In genomic region chr4:62191446-62191845, GRCh38 we compare ENCODE assay signal across 21 cellular contexts.
"Had no signal": no experiment of that assay in that cellular context is flagged by ENCODE, and none has a peak within 500 bp of the region (broad histone marks: within the 10 kb centered on the region; RNA-seq: fewer than 3 reads in every experiment).

No MANE protein-coding gene starts in this region.

- H3K4me1 ChIP-seq: foreskin keratinocyte, lower lobe of right lung, psoas muscle, right lobe of liver, testis, tibial nerve, upper lobe of right lung, vagina had no signal

- H3K79me2 ChIP-seq: hepatocyte had no signal

- H3K9me3 ChIP-seq: left ventricle myocardium inferior, lower lobe of right lung, psoas muscle, right lobe of liver, testis, tibial nerve, upper lobe of right lung, vagina had no signal

- DNase-seq: effector CD4-positive, alpha-beta T cell; endodermal cell; erythroblast; foreskin keratinocyte; kidney; left cardiac atrium; left ventricle myocardium inferior; lower lobe of right lung; mesenchymal stem cell; midbrain; psoas muscle; retina; right lobe of liver; stimulated activated CD4-positive, alpha-beta T cell treated with anti-CD3 and anti-CD28 coated beads, Interleukin-4, amount 100 ng/mL, for 1 hour; stimulated activated naive B cell treated with anti-CD40 and anti-IgM and Interleukin-4, amounts not matched to agents 10 μg/mL and 1 μg/mL and 100 μg/mL, for 72 hours; stimulated activated naive CD8-positive, alpha-beta T cell treated with anti-CD3 and anti-CD28 coated beads, Interleukin-15, amount 100 ng/mL, for 72 hours; testis; upper lobe of right lung had no signal

- H3K4me2 ChIP-seq: hepatocyte had no signal

- H3K36me3 ChIP-seq: left ventricle myocardium inferior, lower lobe of right lung, right lobe of liver, tibial nerve, upper lobe of right lung, vagina had no signal

- H2AFZ ChIP-seq: hepatocyte had no signal

- H3K4me3 ChIP-seq: hepatocyte, left ventricle myocardium inferior, lower lobe of right lung, psoas muscle, right lobe of liver, testis, tibial nerve, upper lobe of right lung, vagina had no signal

- H3K27ac ChIP-seq: foreskin keratinocyte, hepatocyte, left ventricle myocardium inferior, lower lobe of right lung, psoas muscle, right lobe of liver, testis, tibial nerve, upper lobe of right lung, vagina had no signal

- H3K27me3 ChIP-seq: foreskin keratinocyte, hepatocyte, right lobe of liver, testis, tibial nerve, upper lobe of right lung, vagina had no signal
